22 cellular contexts compared by ENCODE assay signal in the genomic region with DNA sequence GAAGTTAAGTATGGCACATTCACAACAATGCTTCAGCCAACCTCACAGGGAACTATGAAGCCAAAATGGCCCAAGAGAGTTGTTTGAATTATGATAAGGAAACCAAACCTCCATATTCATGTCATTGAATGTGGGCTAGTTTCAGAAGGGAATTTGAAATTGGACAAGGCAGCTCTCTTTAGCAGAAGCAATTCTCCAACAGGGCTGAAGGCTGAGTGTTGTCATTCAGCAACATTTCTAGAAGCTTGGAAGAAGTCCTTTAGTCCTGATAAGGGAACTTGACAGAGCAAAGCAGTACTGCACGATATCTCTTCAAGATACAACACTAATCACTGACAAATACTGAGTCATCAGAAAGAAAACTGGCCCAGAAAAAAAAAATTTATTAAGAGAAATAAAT.
"Had no signal": no experiment of that assay in that cellular context is flagged by ENCODE, and none has a peak within 500 bp of the region (broad histone marks: within the 10 kb centered on the region; RNA-seq: fewer than 3 reads in every experiment).

No MANE protein-coding gene starts in this region.

- H3K9me3 ChIP-seq: esophagus muscularis mucosa, left lung, psoas muscle, right lobe of liver, suprapubic skin, transverse colon, uterus had no signal

- H3K4me3 ChIP-seq: esophagus muscularis mucosa, left lung, mucosa of descending colon, psoas muscle, right lobe of liver, smooth muscle cell, suprapubic skin, transverse colon, uterus had no signal

- FAIRE-seq: kidney had no signal

- DNase-seq: activated B cell treated with CpG ODN at 0.5 μM for 24 hours; activated CD4-positive, alpha-beta memory T cell treated with anti-CD3 and anti-CD28 coated beads for 36 hours; activated CD4-positive, alpha-beta T cell treated with anti-CD3 and anti-CD28 coated beads for 4 hours; amniotic stem cell; cerebellar nuclear complex; effector CD4-positive, alpha-beta T cell; glutamatergic neuron; hypothalamus; kidney; left lung; mucosa of descending colon; naive B cell; psoas muscle; right lobe of liver; stimulated activated CD4-positive, alpha-beta T cell treated with anti-CD3 and anti-CD28 coated beads, Interleukin-4, amount 100 ng/mL, for 1 hour; stimulated activated naive CD8-positive, alpha-beta T cell treated with anti-CD3 and anti-CD28 coated beads, Interleukin-15, amount 100 ng/mL, for 72 hours; T-cell; transverse colon; uterus had no signal

- H3K27me3 ChIP-seq: esophagus muscularis mucosa, left lung, right lobe of liver, suprapubic skin, transverse colon, uterus had no signal

- H3K36me3 ChIP-seq: esophagus muscularis mucosa, left lung, right lobe of liver, suprapubic skin, transverse colon, uterus had no signal

- H3K4me2 ChIP-seq: smooth muscle cell had no signal

- ATAC-seq: left lung; mucosa of descending colon; psoas muscle; right lobe of liver; stimulated activated naive CD8-positive, alpha-beta T cell treated with anti-CD3 and anti-CD28 coated beads, Interleukin-15, amount 100 ng/mL, for 72 hours; T-cell had no signal

- H3K4me1 ChIP-seq: left lung, psoas muscle, right lobe of liver, transverse colon, uterus had no signal

- H3K27ac ChIP-seq: esophagus muscularis mucosa, left lung, psoas muscle, right lobe of liver, suprapubic skin, transverse colon, uterus had no signal
